In genomic region chr10:43867667-43868361, GRCh38 we compare ENCODE assay signal across 13 cellular contexts.
DNase-seq lines count a peak whose midpoint lies in the region; ATAC-seq, FAIRE-seq and TF ChIP-seq lines count a peak whose summit lies in the region.
"Had no signal": no experiment of that assay in that cellular context is flagged by ENCODE, and none has a peak within 500 bp of the region (broad histone marks: within the 10 kb centered on the region; RNA-seq: fewer than 3 reads in every experiment).

No MANE protein-coding gene starts in this region.

- 79 to 87% (median 83%) methylated on average over 12 of the region's 12 CpGs for whole genome bisulfite sequencing in small intestine, 3 donors

- H3K36me3 ChIP-seq in SJSA1 (no peaks in the 10 kb centered on the region), skeletal muscle tissue (ENCODE audit: control insufficient read depth in 3 of 3, insufficient read depth in 3 of 3, low read length in 3 of 3) (no peaks in the 10 kb centered on the region), small intestine (ENCODE audit: control insufficient read depth in 2 of 2, insufficient read depth in 2 of 2, low read length in 2 of 2) (no peaks in the 10 kb centered on the region)
- H3K36me3 ChIP-seq: thyroid gland had no signal

- H3K9ac ChIP-seq in skeletal muscle tissue (ENCODE audit: low read depth in 1 of 3, low read length in 3 of 3) = peak overlapping the region in 1 of 3 donors; percentile 25

- H3K27ac ChIP-seq in SJSA1 (peak overlapping the region; percentile 72), skeletal muscle tissue (ENCODE audit: low read depth, low read length) (peak overlapping the region; percentile 56), small intestine (ENCODE audit: low read depth in 1 of 2, low read length in 1 of 2) (peak overlapping the region in 1 of 2 donors; percentile 51)

- no peaks in the 10 kb centered on the region for H3K9me3 ChIP-seq in SJSA1 (replicated peaks)
- no peaks in the 10 kb centered on the region for H3K9me3 ChIP-seq in skeletal muscle tissue (ENCODE audit: control insufficient read depth in 3 of 3, low read length in 3 of 3)
- H3K9me3 ChIP-seq in small intestine (ENCODE audit: control insufficient read depth, low read depth) = no peaks in the 10 kb centered on the region
- H3K9me3 ChIP-seq: thyroid gland had no signal

- no peak for TF ChIP-seq CTCF in fibroblast of pulmonary artery (IDR thresholded peaks at IDR 0.05; ENCODE audit: low read length, missing control alignments)

- peaks cover 43% of the 10 kb centered on the region for H3K4me1 ChIP-seq in SJSA1 (replicated peaks)
- H3K4me1 ChIP-seq in skeletal muscle tissue (ENCODE audit: control insufficient read depth in 3 of 3, insufficient read depth in 3 of 3, low read length in 3 of 3) = peaks cover 18 to 33% (median 27%) of the 10 kb centered on the region in 3 donors
- peaks cover 0 to 9% of the 10 kb centered on the region in 2 donors for H3K4me1 ChIP-seq in small intestine (ENCODE audit: control insufficient read depth in 2 of 2, insufficient read depth in 1 of 2, low read depth in 1 of 2, low read length in 1 of 2)

- H3K4me3 ChIP-seq in SJSA1 = no peak overlapping the region
- no peak overlapping the region for H3K4me3 ChIP-seq in fibroblast of pulmonary artery (replicated peaks; ENCODE audit: low read depth, low read length)
- no peak overlapping the region for H3K4me3 ChIP-seq in skeletal muscle tissue (ENCODE audit: low read length in 3 of 3)
- no peak overlapping the region for H3K4me3 ChIP-seq in small intestine (ENCODE audit: low read depth in 1 of 2, low read length in 2 of 2)
- H3K4me3 ChIP-seq: thyroid gland had no signal

- H3K27me3 ChIP-seq in SJSA1 (replicated peaks) (no peaks in the 10 kb centered on the region), skeletal muscle tissue (ENCODE audit: control insufficient read depth in 3 of 3, insufficient read depth in 3 of 3, low read length in 3 of 3) (no peaks in the 10 kb centered on the region), small intestine (ENCODE audit: control insufficient read depth in 2 of 2, insufficient read depth in 2 of 2, low read length in 2 of 2) (no peaks in the 10 kb centered on the region)
- H3K27me3 ChIP-seq: thyroid gland had no signal

- FAIRE-seq in small intestine (lab: Jason Lieb, UNC) = no peak
- FAIRE-seq: kidney had no signal

- peak; percentile 73 for DNase-seq in GM04503 (ENCODE audit: low read depth)
- DNase-seq in SJSA1 (ENCODE audit: low read depth in 1 of 2, low spot score in 2 of 2) = peak; percentile 70 to 88
- DNase-seq in fibroblast of pulmonary artery (ENCODE audit: low read depth) = peak; percentile 82
- DNase-seq in activated CD4-positive, alpha-beta T cell treated with anti-CD3 and anti-CD28 coated beads, Interleukin-2, amount 50 U/mL, for 1 hour = no peak
- no peak for DNase-seq in small intestine
- DNase-seq: DND-41; kidney; NCI-H1105 treated with DMSO at 0.1 percent for 48 hours; NK-92 treated with Interleukin-12 subunit alpha and Interleukin-12 subunit beta, amount 100 ng/mL, for 24 hours; T-helper 17 cell; thyroid gland had no signal

- ATAC-seq in GM21360 (IDR thresholded peaks at IDR 0.05; ENCODE audit: unreplicated experiment) = no peak
- ATAC-seq: T-helper 17 cell had no signal

Comparison
In these comparisons a context has a peak if more than half of its experiments do, and no peak if none do; other contexts are left out.
1. DNase-seq: peak in GM04503 (single experiment), SJSA1 (2 of 2) and fibroblast of pulmonary artery (single experiment); none in activated CD4-positive, alpha-beta T cell treated with anti-CD3 and anti-CD28 coated beads, Interleukin-2, amount 50 U/mL, for 1 hour (single experiment) and small intestine (single experiment).